In genomic region chr17:77783991-77784820, GRCh38 we compare ENCODE assay signal across 14 cellular contexts.
DNase-seq lines count a peak whose midpoint lies in the region; ATAC-seq and TF ChIP-seq lines count a peak whose summit lies in the region.
"Had no signal": no experiment of that assay in that cellular context is flagged by ENCODE, and none has a peak within 500 bp of the region (broad histone marks: within the 10 kb centered on the region; RNA-seq: fewer than 3 reads in every experiment).

No MANE protein-coding gene starts in this region.

- H3K4me1 ChIP-seq in spleen: peaks cover 0 to 26% (median 17%) of the 10 kb centered on the region in 6 donors

- WGBS in spleen, 5 donors: 63 to 79% (median 71%) methylated on average over 11 to 20 of the region's 20 CpGs

- peaks cover 0 to 53% (median 0%) of the 10 kb centered on the region in 7 donors for H3K27me3 ChIP-seq in spleen (replicated peaks in 1 of 7)
- H3K27me3 ChIP-seq: thyroid gland had no signal

- no peaks in the 10 kb centered on the region for H3K36me3 ChIP-seq in spleen
- H3K36me3 ChIP-seq: thyroid gland had no signal

- peak overlapping the region; percentile 21 for H3K27ac Mint-ChIP-seq in activated T-cell treated with anti-CD3 and anti-CD28 coated beads, Interleukin-2, amount 50 U/mL, for 72 hours
- H3K27ac Mint-ChIP-seq: nephron had no signal

- peak overlapping the region; percentile 64 to 80 for H3K4me3 Mint-ChIP-seq in activated T-cell treated with anti-CD3 and anti-CD28 coated beads, Interleukin-2, amount 50 U/mL, for 72 hours
- H3K4me3 Mint-ChIP-seq: nephron had no signal

- no peaks in the 10 kb centered on the region for H3K36me3 Mint-ChIP-seq in activated T-cell treated with anti-CD3 and anti-CD28 coated beads, Interleukin-2, amount 50 U/mL, for 72 hours (ENCODE audit: insufficient read depth in 2 of 2)

- intact Hi-C loops in spleen (cut with DNase I; ENCODE audit: low total_unique reads) (no loop called here), sciatic nerve (cut with DNase I) (no loop called here)

- ATAC-seq in activated T-cell treated with anti-CD3 and anti-CD28 coated beads, Interleukin-2, amount 50 U/mL, for 72 hours (replicated peaks in 1 of 2): peak; percentile 91 to 92
- no peak for ATAC-seq in sciatic nerve
- no peak for ATAC-seq in HG03095 (IDR thresholded peaks at IDR 0.05; ENCODE audit: unreplicated experiment)
- ATAC-seq: SK-N-SH treated with all-trans-retinoic acid at 6 μM for 48 hours had no signal

- H3K9me3 ChIP-seq in spleen: no peaks in the 10 kb centered on the region
- H3K9me3 ChIP-seq: thyroid gland had no signal

- no peaks in the 10 kb centered on the region for H3K9me3 Mint-ChIP-seq in activated T-cell treated with anti-CD3 and anti-CD28 coated beads, Interleukin-2, amount 50 U/mL, for 72 hours
- H3K9me3 Mint-ChIP-seq: nephron had no signal

- no peak for TF ChIP-seq POLR2A in spleen (IDR thresholded peaks at IDR 0.05)

- H3K27me3 Mint-ChIP-seq in activated T-cell treated with anti-CD3 and anti-CD28 coated beads, Interleukin-2, amount 50 U/mL, for 72 hours (ENCODE audit: low read depth): no peaks in the 10 kb centered on the region

- no peak for TF ChIP-seq CTCF in spleen (IDR thresholded peaks at IDR 0.05 in 8 of 11, conservative IDR thresholded peaks at IDR 0.05 in 3 of 11)

- peak in 4 of 5 experiments; percentile 22 to 90 (median 58) for DNase-seq in T-helper 2 cell
- DNase-seq in activated T-cell treated with anti-CD3 and anti-CD28 coated beads, Interleukin-2, amount 50 U/mL, for 72 hours: peak; percentile 71 to 77
- DNase-seq in spleen: peak; percentile 86
- DNase-seq in stimulated activated naive CD4-positive, alpha-beta T cell treated with Interleukin-2 at 50 U/mL for 16 hours (lab: John Stamatoyannopoulos, UW): peak; percentile 65
- DNase-seq in G401 (ENCODE audit: low spot score): no peak
- DNase-seq in sciatic nerve (ENCODE audit: low spot score): no peak
- no peak for DNase-seq in COLO668 (lab: John Stamatoyannopoulos, UW; ENCODE audit: unreplicated experiment)
- DNase-seq: cerebellar nuclear complex, EL, NCI-H1694, thyroid gland had no signal

- in situ Hi-C loops in G401 (cut with HindIII; ENCODE audit: low sequenced_read_pairs): no loop called here

- peak overlapping the region in 6 of 8 donors; percentile 14 to 84 (median 60) for H3K27ac ChIP-seq in spleen
- H3K27ac ChIP-seq: thyroid gland had no signal

- H3K4me1 Mint-ChIP-seq in activated T-cell treated with anti-CD3 and anti-CD28 coated beads, Interleukin-2, amount 50 U/mL, for 72 hours (ENCODE audit: low read depth): peaks cover 26% of the 10 kb centered on the region

- peak overlapping the region in 1 of 8 donors; percentile 28 for H3K4me3 ChIP-seq in spleen
- H3K4me3 ChIP-seq: thyroid gland had no signal

Comparison
In these comparisons a context has a peak if more than half of its experiments do, and no peak if none do; other contexts are left out.
1. DNase-seq: peak in T-helper 2 cell (4 of 5), activated T-cell treated with anti-CD3 and anti-CD28 coated beads, Interleukin-2, amount 50 U/mL, for 72 hours (2 of 2), spleen (single experiment) and stimulated activated naive CD4-positive, alpha-beta T cell treated with Interleukin-2 at 50 U/mL for 16 hours (single experiment); none in G401 (single experiment), sciatic nerve (single experiment) and COLO668 (single experiment).
2. ATAC-seq: peak in activated T-cell treated with anti-CD3 and anti-CD28 coated beads, Interleukin-2, amount 50 U/mL, for 72 hours (2 of 2); none in sciatic nerve (single experiment) and HG03095 (single experiment).